ENCODE assay signal across 1 cellular context in genomic region chr6:157693867-157694266, GRCh38.
TF ChIP-seq lines count a peak whose summit lies in the region.

No MANE protein-coding gene starts in this region.

TF ChIP-seq in H1, 55 proteins besides CTCF, POLR2A, EP300 and RAD21 (continued from another document):
- TF ChIP-seq USF2 (IDR thresholded peaks at IDR 0.05; ENCODE audit: low read length) = no peak
- no peak for TF ChIP-seq SIX5 (IDR thresholded peaks at IDR 0.05; ENCODE audit: low read depth, low read length)
- TF ChIP-seq TBP (IDR thresholded peaks at IDR 0.05; ENCODE audit: low read depth, low read length) = no peak
- no peak for TF ChIP-seq SRF (IDR thresholded peaks at IDR 0.05; ENCODE audit: low read depth, low read length)
- TF ChIP-seq EGR1 (IDR thresholded peaks at IDR 0.05; ENCODE audit: borderline replicate concordance, low read depth, low read length) = no peak
- no peak for TF ChIP-seq RBBP5 (IDR thresholded peaks at IDR 0.05; ENCODE audit: borderline replicate concordance, low read depth, low read length)
- TF ChIP-seq CHD7 (IDR thresholded peaks at IDR 0.05; ENCODE audit: insufficient replicate concordance, low read length) = no peak
- TF ChIP-seq CEBPB (IDR thresholded peaks at IDR 0.05; ENCODE audit: low read depth, low read length) = no peak
